8 cellular contexts compared by ENCODE assay signal in the genomic region with DNA sequence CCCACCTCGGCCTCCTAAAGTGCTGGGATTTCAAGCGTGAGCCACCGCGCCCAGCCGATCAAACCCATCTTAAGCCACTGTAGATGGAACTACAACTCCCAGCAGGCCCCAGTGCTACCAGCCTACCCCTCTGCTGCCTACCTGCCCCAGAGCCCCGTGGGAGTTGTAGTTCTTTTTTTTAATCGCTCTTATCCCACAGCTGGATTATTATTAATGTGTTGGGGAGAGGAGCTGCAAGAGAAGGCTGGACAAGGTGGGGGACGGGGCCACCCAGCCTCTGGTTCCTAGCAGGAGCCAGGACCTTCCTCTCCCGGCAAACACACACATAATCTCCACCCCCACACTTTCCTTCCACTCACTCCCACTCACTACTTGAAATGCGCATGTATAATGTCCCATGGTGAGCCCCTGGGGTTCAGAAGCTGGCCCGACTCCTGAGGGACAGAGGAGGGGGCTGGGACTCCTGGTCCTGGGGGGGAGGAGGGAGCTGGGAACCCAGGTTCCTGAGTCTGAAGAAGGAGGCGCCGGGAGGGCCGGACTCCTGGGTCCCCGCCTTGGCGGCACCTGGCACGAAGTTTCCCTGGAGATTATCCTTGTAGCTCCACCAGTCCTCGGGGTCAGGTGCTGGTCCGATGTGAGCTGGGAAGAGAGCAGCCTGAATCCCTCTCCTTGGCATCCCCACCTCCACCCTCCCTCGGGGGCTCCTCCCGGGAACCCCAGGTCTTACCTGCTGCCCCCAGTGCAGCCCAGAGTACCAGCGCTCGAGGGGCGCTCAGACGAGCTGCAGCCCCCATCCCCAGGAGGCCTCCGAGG. TPM values are rescaled to one million over a fixed set of nuclear protein-coding genes. Genes with fewer than 3 reads are reported as not detected.
DNase-seq lines count a peak whose midpoint lies in the region; ATAC-seq, FAIRE-seq and TF ChIP-seq lines count a peak whose summit lies in the region.

No MANE protein-coding gene starts in this region.

- FAIRE-seq in bronchial epithelial cell (lab: Jason Lieb, UNC): no peak
- FAIRE-seq in urothelium cell line (lab: Jason Lieb, UNC): no peak

- H3K9me3 ChIP-seq in WERI-Rb-1 (ENCODE audit: severe bottlenecking) (no peaks in the 10 kb centered on the region), spleen (no peaks in the 10 kb centered on the region)

- H3K79me2 ChIP-seq in ACC112 (ENCODE audit: control insufficient read depth, insufficient read depth, low read length, unreplicated experiment): no peaks in the 10 kb centered on the region

- no peak overlapping the region for H2AFZ ChIP-seq in ACC112 (ENCODE audit: low read length, unreplicated experiment)

- H3K27ac ChIP-seq in ACC112 (ENCODE audit: low read depth, low read length) (no peak overlapping the region), WERI-Rb-1 (0 out of 2 replicates have a peak overlapping the region, but pooled peaks have one; percentile 28), spleen (peak overlapping the region; percentile 87 to 96 (median 90))

- no peak for TF ChIP-seq POLR2A in spleen (IDR thresholded peaks at IDR 0.05)

- H3K4me1 ChIP-seq in ACC112 (ENCODE audit: control insufficient read depth, insufficient read depth, low read length, unreplicated experiment): peaks cover 6% of the 10 kb centered on the region
- H3K4me1 ChIP-seq in spleen: peaks cover 16 to 61% (median 41%) of the 10 kb centered on the region in 6 donors

- TF ChIP-seq CTCF in WERI-Rb-1 (IDR thresholded peaks at IDR 0.05; ENCODE audit: low read depth, low read length) (no peak), bronchial epithelial cell (IDR thresholded peaks at IDR 0.05; ENCODE audit: insufficient read depth, low read length, severe bottlenecking) (no peak), spleen (IDR thresholded peaks at IDR 0.05 in 8 of 11, conservative IDR thresholded peaks at IDR 0.05 in 3 of 11) (no peak)

- ATAC-seq in GM19395 (IDR thresholded peaks at IDR 0.05; ENCODE audit: unreplicated experiment): peak; percentile 55

- DNase-seq in NCI-H2171 (lab: John Stamatoyannopoulos, UW) (peak; percentile 75), WERI-Rb-1 (peak; percentile 83), bronchial epithelial cell (ENCODE audit: low read depth) (peak; percentile 52), iris pigment epithelial cell (ENCODE audit: low read depth) (peak; percentile 77), spleen (peak; percentile 89), urothelium cell line (ENCODE audit: low spot score) (no peak)

- H3K4me3 ChIP-seq in ACC112 (ENCODE audit: low read depth, low read length) (peak overlapping the region; percentile 71), WERI-Rb-1 (ENCODE audit: low read depth, low read length) (peak overlapping the region; percentile 61), bronchial epithelial cell (ENCODE audit: low read depth, low read length) (peak overlapping the region; percentile 47), spleen (peak overlapping the region; percentile 40 to 78 (median 50))

- 3 to 7% (median 4%) methylated on average over 17 to 26 of the region's 26 CpGs for WGBS in spleen, 5 donors

- intact Hi-C loops in spleen (cut with DNase I; ENCODE audit: low total_unique reads): no loop called here

- H3K27me3 ChIP-seq in ACC112 (ENCODE audit: insufficient read depth, low read length): no peaks in the 10 kb centered on the region
- no peaks in the 10 kb centered on the region for H3K27me3 ChIP-seq in WERI-Rb-1 (ENCODE audit: insufficient read depth, low read depth, severe bottlenecking)
- no peaks in the 10 kb centered on the region for H3K27me3 ChIP-seq in bronchial epithelial cell (ENCODE audit: control insufficient read depth, insufficient read depth, low read length)
- peaks cover 0 to 5% (median 0%) of the 10 kb centered on the region in 7 donors for H3K27me3 ChIP-seq in spleen (replicated peaks in 1 of 7)

- no peaks in the 10 kb centered on the region for H3K36me3 ChIP-seq in ACC112 (ENCODE audit: insufficient read depth, low read length)
- no peaks in the 10 kb centered on the region for H3K36me3 ChIP-seq in WERI-Rb-1
- H3K36me3 ChIP-seq in bronchial epithelial cell (ENCODE audit: control insufficient read depth, insufficient read depth, low read length): no peaks in the 10 kb centered on the region
- H3K36me3 ChIP-seq in spleen: no peaks in the 10 kb centered on the region

RNA-seq across cellular contexts. Expression of a gene that starts 0.9 kb away (rescaled TPM):
- total RNA-seq in bronchial epithelial cell (2.4 and 4.4 TPM in 2 replicates), spleen (10 to 100 TPM in 2 of 7 donors, 1 to 10 TPM in 5; 1.9 to 10.7 (median 4.4) TPM)
- polyA plus RNA-seq in spleen: 10 to 100 TPM in 2 of 3 donors, 1 to 10 TPM in 1; 9.7 to 14.5 (median 10.5) TPM

RNA-seq across cellular contexts. Expression of a gene that starts 7.9 kb away (rescaled TPM):
- total RNA-seq in bronchial epithelial cell (6.6 and 8.7 TPM in 2 replicates), spleen (10 to 100 TPM; 11.4 to 29.5 (median 22.5) TPM)
- polyA plus RNA-seq in spleen: 10 to 100 TPM; 21.8 to 26.8 (median 24.1) TPM

RNA-seq across cellular contexts. Expression of a gene that starts 25.7 kb away (rescaled TPM):
- total RNA-seq in bronchial epithelial cell (3.3 and 3.4 TPM in 2 replicates), spleen (10 to 100 TPM; 12.4 to 26.5 (median 23.5) TPM)
- polyA plus RNA-seq in spleen: 10 to 100 TPM in 1 of 3 donors, 1 to 10 TPM in 2; 7.9 to 20.8 (median 9.7) TPM

RNA-seq across cellular contexts. Expression of a gene that starts 26.1 kb away (rescaled TPM):
- total RNA-seq in bronchial epithelial cell: 3,143 and 4,233 TPM in 2 replicates
- 1,000 to 10,000 TPM; 1,136 to 2,739 (median 1,465) TPM for total RNA-seq in spleen
- 1,000 to 10,000 TPM; 3,728 to 5,575 (median 5,277) TPM for polyA plus RNA-seq in spleen

RNA-seq across cellular contexts. Expression of a gene that starts 27.8 kb away (rescaled TPM):
- total RNA-seq in bronchial epithelial cell (not detected in 2 replicates), spleen (1 to 10 TPM in 3 of 7 donors, under 1 TPM in 3, not detected in 1; 0.30 to 2.1 (median 1.2) TPM)
- polyA plus RNA-seq in spleen: 1 to 10 TPM in 1 of 3 donors, under 1 TPM in 2; 0.49 to 1.1 (median 0.51) TPM
